Comparison of ENCODE assay signal across 16 cellular contexts in genomic region chr11:31720225-31720624, GRCh38.
"Had no signal": no experiment of that assay in that cellular context is flagged by ENCODE, and none has a peak within 500 bp of the region (broad histone marks: within the 10 kb centered on the region; RNA-seq: fewer than 3 reads in every experiment).

No MANE protein-coding gene starts in this region.

- DNase-seq: activated CD4-positive, CD25-positive, alpha-beta regulatory T cell treated with anti-CD3 and anti-CD28 coated beads, Interleukin-2, amount 50 U/mL, for 72 hours; activated naive CD4-positive, alpha-beta T cell; activated naive CD8-positive, alpha-beta T cell treated with anti-CD3 and anti-CD28 coated beads, Interleukin-2, amount 10 ng/mL, durations not matched to agents 7 days and 5 days; activated T-cell treated with anti-CD3 and anti-CD28 coated beads for 4 hours; glutamatergic neuron; nucleus accumbens; stimulated activated CD4-positive, alpha-beta T cell treated with anti-CD3 and anti-CD28 coated beads, Interleukin-15, amount 100 ng/mL, for 24 hours; stimulated activated CD4-positive, alpha-beta T cell treated with anti-CD3 and anti-CD28 coated beads, Interleukin-4, amount 100 ng/mL, for 24 hours; stimulated activated naive CD4-positive, alpha-beta T cell treated with Interleukin-2 at 50 U/mL for 16 hours; T-helper 9 cell had no signal

- H3K9me3 ChIP-seq: breast epithelium, right atrium auricular region, suprapubic skin had no signal

- H3K27ac ChIP-seq: breast epithelium, right atrium auricular region, skin epidermis, suprapubic skin had no signal

- H3K4me3 ChIP-seq: breast epithelium, dorsolateral prefrontal cortex, right atrium auricular region, skin epidermis, suprapubic skin had no signal

- H3K36me3 ChIP-seq: breast epithelium, right atrium auricular region, suprapubic skin had no signal

- H3K27me3 ChIP-seq: breast epithelium, dorsolateral prefrontal cortex, right atrium auricular region, suprapubic skin had no signal

- ATAC-seq: esophagus mucosa had no signal

- H3K4me1 ChIP-seq: breast epithelium, right atrium auricular region had no signal
